5 cellular contexts compared by ENCODE assay signal in genomic region chr4:103402198-103402597, GRCh38.
"Had no signal": no experiment of that assay in that cellular context is flagged by ENCODE, and none has a peak within 500 bp of the region (broad histone marks: within the 10 kb centered on the region; RNA-seq: fewer than 3 reads in every experiment).

No MANE protein-coding gene starts in this region.

- H3K4me3 ChIP-seq: GM23338 had no signal

- DNase-seq: H9, HCEC 1CT, KBM-7 had no signal

- ATAC-seq: GM23338, HepG2 had no signal
